ENCODE assay signal across 1 cellular context in genomic region chr2:99201959-99202678, GRCh38.
TF ChIP-seq lines count a peak whose summit lies in the region.

No MANE protein-coding gene starts in this region.

TF ChIP-seq in IMR-90, 13 proteins besides CTCF, POLR2A, EP300 and RAD21:
- TF ChIP-seq CEBPB (IDR thresholded peaks at IDR 0.05; ENCODE audit: low read depth, low read length): no peak
- TF ChIP-seq CHD1 (IDR thresholded peaks at IDR 0.05; ENCODE audit: low read depth, low read length): no peak
